Comparison of ENCODE assay signal across 1 cellular context in the genomic region with DNA sequence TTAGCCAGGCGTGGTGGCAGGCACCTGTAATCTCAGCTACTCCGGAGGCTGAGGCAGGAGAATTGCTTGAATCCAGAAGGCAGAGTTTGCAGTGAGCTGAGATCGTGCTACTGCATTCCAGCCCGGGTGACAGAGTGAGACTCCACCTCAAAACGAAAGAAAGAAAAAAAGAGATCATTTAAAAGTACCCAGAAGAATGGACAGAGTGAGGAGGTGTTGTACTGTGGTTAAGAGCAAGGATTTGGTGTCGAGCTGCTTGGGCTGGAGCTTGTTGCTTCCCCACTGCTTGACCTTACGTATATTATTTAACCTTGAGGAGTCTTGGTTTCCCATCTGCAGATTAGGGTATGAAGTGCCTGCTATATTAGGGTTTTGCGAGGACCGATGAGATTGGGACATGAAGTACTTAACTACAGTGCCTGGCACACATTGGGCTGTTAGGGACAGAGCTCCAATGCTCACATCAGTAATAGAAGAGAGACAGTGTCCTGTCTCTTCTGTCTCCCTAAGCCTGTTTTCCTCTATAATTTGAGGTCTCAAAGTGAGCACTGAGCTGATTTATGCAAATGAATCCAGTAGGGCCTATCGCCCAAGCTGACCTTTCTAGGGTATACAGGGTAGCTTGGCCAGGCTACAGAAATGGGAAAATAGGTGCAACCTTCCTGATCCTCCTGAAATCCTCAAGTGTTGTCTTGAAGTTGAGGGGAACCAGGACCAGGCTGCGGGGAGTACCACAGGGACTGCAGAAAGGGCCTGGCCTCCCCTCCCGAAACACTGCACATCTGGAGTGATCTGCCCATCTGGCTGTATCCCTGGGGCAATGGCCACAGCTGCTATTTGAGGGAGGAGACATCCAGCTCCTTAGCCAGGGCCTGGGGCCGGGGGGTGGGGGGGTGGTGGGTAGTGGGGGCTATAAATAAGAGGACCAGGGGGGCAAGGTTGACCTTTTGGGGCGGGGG.
TF ChIP-seq lines count a peak whose summit lies in the region.

No MANE protein-coding gene starts in this region.

TF ChIP-seq in K562, 482 proteins besides CTCF, POLR2A, EP300 and RAD21:
- TF ChIP-seq IRF2 (CRISPR knock-in tag; IDR thresholded peaks at IDR 0.05) (no peak), XRCC5 (IDR thresholded peaks at IDR 0.05; ENCODE audit: low read depth, low read length) (0 out of 2 replicates have a peak, but pooled peaks have one; percentile 15)
TF ChIP-seq in K562: peak in this region for 1.
